Comparison of ENCODE assay signal across 16 cellular contexts in genomic region chr6:141199074-141199473, GRCh38.
DNase-seq lines count a peak whose midpoint lies in the region; TF ChIP-seq lines count a peak whose summit lies in the region.
"Had no signal": no experiment of that assay in that cellular context is flagged by ENCODE, and none has a peak within 500 bp of the region (broad histone marks: within the 10 kb centered on the region; RNA-seq: fewer than 3 reads in every experiment).

No MANE protein-coding gene starts in this region.

- H3K36me3 ChIP-seq in MM.1S (replicated peaks; ENCODE audit: insufficient read depth, low read length) (no peaks in the 10 kb centered on the region), colonic mucosa (no peaks in the 10 kb centered on the region)
- H3K36me3 ChIP-seq: adrenal gland, SJSA1 had no signal

- no peak overlapping the region for H3K27ac Mint-ChIP-seq in Calu3 (ENCODE audit: unreplicated experiment)
- H3K27ac Mint-ChIP-seq: activated CD4-positive, alpha-beta memory T cell treated with anti-CD3 and anti-CD28 coated beads for 36 hours; activated T-helper 1 cell treated with anti-CD3 and anti-CD28 coated beads, Interleukin-12 subunit alpha, Interleukin-12 subunit beta, Interleukin-2, Interleukin-4 antibody, amounts not matched to agents 30 ng/mL and 10 ng/mL and 1 ng/mL, durations not matched to agents 14 hours and 24 hours and 36 hours; type B pancreatic cell had no signal

- H3K4me1 ChIP-seq in MM.1S (ENCODE audit: low read length) (peaks cover 6% of the 10 kb centered on the region; the same call in 1 of the 2 replicates), colonic mucosa (no peaks in the 10 kb centered on the region)
- H3K4me1 ChIP-seq: adrenal gland, SJSA1 had no signal

- H3K4me2 ChIP-seq in MM.1S (ENCODE audit: low read depth, low read length), result no peak overlapping the region

- H3K27me3 Mint-ChIP-seq in Calu3 (ENCODE audit: unreplicated experiment), result no peaks in the 10 kb centered on the region
- H3K27me3 Mint-ChIP-seq: activated CD4-positive, alpha-beta memory T cell treated with anti-CD3 and anti-CD28 coated beads for 36 hours; type B pancreatic cell had no signal

- H3K36me3 Mint-ChIP-seq in Calu3 (ENCODE audit: insufficient read depth, unreplicated experiment), result no peaks in the 10 kb centered on the region
- H3K36me3 Mint-ChIP-seq: activated CD4-positive, alpha-beta memory T cell treated with anti-CD3 and anti-CD28 coated beads for 36 hours; type B pancreatic cell had no signal

- BruUV-seq in Calu3 (replicated peaks; lab: Mats Ljungman, UMichigan), result no TSS peak

- H3K4me1 Mint-ChIP-seq in Calu3 (ENCODE audit: low read depth, unreplicated experiment), result no peaks in the 10 kb centered on the region

- TF ChIP-seq CTCF in AG09319 (IDR thresholded peaks at IDR 0.05; ENCODE audit: low read depth, low read length), result no peak
- TF ChIP-seq CTCF in MM.1S (IDR thresholded peaks at IDR 0.05; ENCODE audit: low read length), result no peak
- TF ChIP-seq CTCF in coronary artery (IDR thresholded peaks at IDR 0.05), result no peak
- TF ChIP-seq CTCF in Calu3 (IDR thresholded peaks at IDR 0.05; ENCODE audit: unreplicated experiment), result no peak
- no peak for TF ChIP-seq CTCF in colonic mucosa (IDR thresholded peaks at IDR 0.05)

- no peaks in the 10 kb centered on the region for H3F3A ChIP-seq in MM.1S (ENCODE audit: insufficient read depth, low read length)

- no peaks in the 10 kb centered on the region for H4K20me1 ChIP-seq in MM.1S (ENCODE audit: insufficient read depth, low read length)

- intact Hi-C loops in Calu3 (cut with micrococcal nuclease; ENCODE audit: unreplicated experiment), result no loop called here
- intact Hi-C loops in colonic mucosa (cut with DNase I), result no loop called here

- H3K4me3 Mint-ChIP-seq in Calu3 (ENCODE audit: low read depth, unreplicated experiment), result no peak overlapping the region
- H3K4me3 Mint-ChIP-seq: activated CD4-positive, alpha-beta memory T cell treated with anti-CD3 and anti-CD28 coated beads for 36 hours; activated T-helper 1 cell treated with anti-CD3 and anti-CD28 coated beads, Interleukin-12 subunit alpha, Interleukin-12 subunit beta, Interleukin-2, Interleukin-4 antibody, amounts not matched to agents 30 ng/mL and 10 ng/mL and 1 ng/mL, durations not matched to agents 14 hours and 24 hours and 36 hours; type B pancreatic cell had no signal

- no peaks in the 10 kb centered on the region for H3K79me2 ChIP-seq in MM.1S (ENCODE audit: low read length)

- H3K9me3 Mint-ChIP-seq in Calu3 (ENCODE audit: low read depth, unreplicated experiment), result no peaks in the 10 kb centered on the region
- H3K9me3 Mint-ChIP-seq: activated CD4-positive, alpha-beta memory T cell treated with anti-CD3 and anti-CD28 coated beads for 36 hours; activated T-helper 1 cell treated with anti-CD3 and anti-CD28 coated beads, Interleukin-12 subunit alpha, Interleukin-12 subunit beta, Interleukin-2, Interleukin-4 antibody, amounts not matched to agents 30 ng/mL and 10 ng/mL and 1 ng/mL, durations not matched to agents 14 hours and 24 hours and 36 hours had no signal

- H3K27ac ChIP-seq in MM.1S (ENCODE audit: low read length) (no peak overlapping the region), coronary artery (peak overlapping the region; percentile 71 to 81), colonic mucosa (no peak overlapping the region)
- H3K27ac ChIP-seq: adrenal gland, SJSA1 had no signal

- H3K9me3 ChIP-seq in MM.1S (replicated peaks; ENCODE audit: insufficient read depth, low read length), result no peaks in the 10 kb centered on the region
- H3K9me3 ChIP-seq in colonic mucosa, result no peaks in the 10 kb centered on the region
- H3K9me3 ChIP-seq: adrenal gland, mucosa of descending colon, SJSA1 had no signal

- DNase-seq in AG09319 (ENCODE audit: extremely low read depth, low read depth), result peak; percentile 91
- DNase-seq in MM.1S, result peak; percentile 14
- no peak for DNase-seq in coronary artery (ENCODE audit: low spot score)
- peak; percentile 10 for DNase-seq in non-pigmented ciliary epithelial cell (ENCODE audit: low read depth)
- no peak for DNase-seq in Calu3
- DNase-seq in A172 (ENCODE audit: low spot score), result no peak
- no peak for DNase-seq in NK-92 (lab: John Stamatoyannopoulos, UW; ENCODE audit: unreplicated experiment)
- DNase-seq in colonic mucosa, result no peak
- DNase-seq: activated CD4-positive, alpha-beta memory T cell treated with anti-CD3 and anti-CD28 coated beads for 36 hours; adrenal gland; mucosa of descending colon; NCI-H1092; NCI-H2107 had no signal

- no peak overlapping the region; the same call in 1 of the 2 replicates for H2AFZ ChIP-seq in MM.1S (ENCODE audit: low read length)

- H3K9me2 ChIP-seq in MM.1S (replicated peaks; ENCODE audit: insufficient read depth, low read length), result no peaks in the 10 kb centered on the region

- H3K9ac ChIP-seq in MM.1S (ENCODE audit: low read length) (no peak overlapping the region), colonic mucosa (ENCODE audit: low read depth in 2 of 2, low read length in 2 of 2) (no peak overlapping the region)

- H3K4me3 ChIP-seq in MM.1S (ENCODE audit: low read length), result no peak overlapping the region
- H3K4me3 ChIP-seq in coronary artery, result no peak overlapping the region
- no peak overlapping the region for H3K4me3 ChIP-seq in colonic mucosa
- H3K4me3 ChIP-seq: adrenal gland, mucosa of descending colon, SJSA1 had no signal

- H3K27me3 ChIP-seq in MM.1S (replicated peaks; ENCODE audit: insufficient read depth, low read length) (no peaks in the 10 kb centered on the region), colonic mucosa (no peaks in the 10 kb centered on the region)
- H3K27me3 ChIP-seq: adrenal gland, SJSA1 had no signal

- CTCF ChIA-PET in Calu3 (lab: Charles Lee), result no interaction called here

Comparison
In these comparisons a context has a peak if more than half of its experiments do, and no peak if none do; other contexts are left out.
1. DNase-seq: peak in AG09319 (single experiment), MM.1S (single experiment) and non-pigmented ciliary epithelial cell (single experiment); none in coronary artery (single experiment), Calu3 (single experiment), A172 (single experiment), NK-92 (single experiment) and colonic mucosa (single experiment).
2. H3K27ac ChIP-seq: peak in coronary artery (2 of 2); none in MM.1S (single experiment) and colonic mucosa (single experiment).